In the genomic region with DNA sequence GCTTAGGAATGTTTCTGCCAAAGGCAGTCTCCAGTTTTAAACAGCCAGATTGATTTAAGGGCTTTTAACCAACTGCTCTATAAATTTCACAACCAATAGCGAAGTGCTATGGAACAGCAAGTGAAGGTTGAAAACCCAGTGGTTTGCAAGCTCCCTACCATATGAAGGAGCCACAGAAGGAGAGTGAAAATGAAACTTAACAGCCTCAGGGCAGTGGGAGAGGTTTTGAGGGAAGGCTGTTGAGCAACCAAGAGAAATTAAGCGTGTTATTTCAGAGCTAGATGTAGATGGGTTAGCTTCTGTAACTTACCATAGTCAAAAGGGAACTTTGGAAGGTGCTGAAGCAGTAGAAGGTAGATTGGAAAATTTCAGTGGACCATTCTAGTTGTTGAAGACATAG, we compare ENCODE assay signal across 1 cellular context.
TF ChIP-seq lines count a peak whose summit lies in the region.

No MANE protein-coding gene starts in this region.

TF ChIP-seq in HepG2, 621 proteins besides CTCF, POLR2A, EP300 and RAD21 (continued from another document):
- TF ChIP-seq, protein P1, sequence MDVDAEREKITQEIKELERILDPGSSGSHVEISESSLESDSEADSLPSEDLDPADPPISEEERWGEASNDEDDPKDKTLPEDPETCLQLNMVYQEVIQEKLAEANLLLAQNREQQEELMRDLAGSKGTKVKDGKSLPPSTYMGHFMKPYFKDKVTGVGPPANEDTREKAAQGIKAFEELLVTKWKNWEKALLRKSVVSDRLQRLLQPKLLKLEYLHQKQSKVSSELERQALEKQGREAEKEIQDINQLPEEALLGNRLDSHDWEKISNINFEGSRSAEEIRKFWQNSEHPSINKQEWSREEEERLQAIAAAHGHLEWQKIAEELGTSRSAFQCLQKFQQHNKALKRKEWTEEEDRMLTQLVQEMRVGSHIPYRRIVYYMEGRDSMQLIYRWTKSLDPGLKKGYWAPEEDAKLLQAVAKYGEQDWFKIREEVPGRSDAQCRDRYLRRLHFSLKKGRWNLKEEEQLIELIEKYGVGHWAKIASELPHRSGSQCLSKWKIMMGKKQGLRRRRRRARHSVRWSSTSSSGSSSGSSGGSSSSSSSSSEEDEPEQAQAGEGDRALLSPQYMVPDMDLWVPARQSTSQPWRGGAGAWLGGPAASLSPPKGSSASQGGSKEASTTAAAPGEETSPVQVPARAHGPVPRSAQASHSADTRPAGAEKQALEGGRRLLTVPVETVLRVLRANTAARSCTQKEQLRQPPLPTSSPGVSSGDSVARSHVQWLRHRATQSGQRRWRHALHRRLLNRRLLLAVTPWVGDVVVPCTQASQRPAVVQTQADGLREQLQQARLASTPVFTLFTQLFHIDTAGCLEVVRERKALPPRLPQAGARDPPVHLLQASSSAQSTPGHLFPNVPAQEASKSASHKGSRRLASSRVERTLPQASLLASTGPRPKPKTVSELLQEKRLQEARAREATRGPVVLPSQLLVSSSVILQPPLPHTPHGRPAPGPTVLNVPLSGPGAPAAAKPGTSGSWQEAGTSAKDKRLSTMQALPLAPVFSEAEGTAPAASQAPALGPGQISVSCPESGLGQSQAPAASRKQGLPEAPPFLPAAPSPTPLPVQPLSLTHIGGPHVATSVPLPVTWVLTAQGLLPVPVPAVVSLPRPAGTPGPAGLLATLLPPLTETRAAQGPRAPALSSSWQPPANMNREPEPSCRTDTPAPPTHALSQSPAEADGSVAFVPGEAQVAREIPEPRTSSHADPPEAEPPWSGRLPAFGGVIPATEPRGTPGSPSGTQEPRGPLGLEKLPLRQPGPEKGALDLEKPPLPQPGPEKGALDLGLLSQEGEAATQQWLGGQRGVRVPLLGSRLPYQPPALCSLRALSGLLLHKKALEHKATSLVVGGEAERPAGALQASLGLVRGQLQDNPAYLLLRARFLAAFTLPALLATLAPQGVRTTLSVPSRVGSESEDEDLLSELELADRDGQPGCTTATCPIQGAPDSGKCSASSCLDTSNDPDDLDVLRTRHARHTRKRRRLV (CRISPR knock-in tag; IDR thresholded peaks at IDR 0.05): no peak
- TF ChIP-seq CREM (IDR thresholded peaks at IDR 0.05): no peak
- no peak for TF ChIP-seq CREM (CRISPR knock-in tag; IDR thresholded peaks at IDR 0.05)
- no peak for TF ChIP-seq ZNF367 (CRISPR knock-in tag; IDR thresholded peaks at IDR 0.05; ENCODE audit: borderline replicate concordance)
